ENCODE assay signal across 1 cellular context in the genomic region with DNA sequence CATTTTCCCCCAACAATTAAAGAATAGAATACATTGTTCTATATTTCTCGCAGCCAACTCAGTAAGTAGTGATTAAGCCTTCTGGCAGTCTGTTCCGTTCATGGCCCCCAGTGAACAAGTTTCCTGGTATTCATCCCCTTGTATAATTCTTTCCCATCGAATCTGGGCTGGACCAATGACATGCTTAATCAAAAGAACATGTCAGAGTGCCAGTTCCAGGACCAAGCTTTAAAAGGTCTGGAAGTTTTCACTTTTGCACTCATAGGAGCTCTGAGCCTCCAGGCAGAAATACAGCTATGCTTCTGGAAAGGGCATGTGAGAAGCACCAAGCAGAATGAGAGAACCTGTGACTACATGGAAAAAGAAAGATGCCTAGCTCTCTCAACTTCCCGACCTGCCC.
TF ChIP-seq lines count a peak whose summit lies in the region.

No MANE protein-coding gene starts in this region.

TF ChIP-seq in SK-N-SH, 30 proteins besides CTCF, POLR2A, EP300 and RAD21 (continued from another document):
- TF ChIP-seq, protein P1, sequence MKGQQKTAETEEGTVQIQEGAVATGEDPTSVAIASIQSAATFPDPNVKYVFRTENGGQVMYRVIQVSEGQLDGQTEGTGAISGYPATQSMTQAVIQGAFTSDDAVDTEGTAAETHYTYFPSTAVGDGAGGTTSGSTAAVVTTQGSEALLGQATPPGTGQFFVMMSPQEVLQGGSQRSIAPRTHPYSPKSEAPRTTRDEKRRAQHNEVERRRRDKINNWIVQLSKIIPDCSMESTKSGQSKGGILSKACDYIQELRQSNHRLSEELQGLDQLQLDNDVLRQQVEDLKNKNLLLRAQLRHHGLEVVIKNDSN (IDR thresholded peaks at IDR 0.05; ENCODE audit: borderline replicate concordance, low read depth) = no peak
- TF ChIP-seq POLR2AphosphoS5 (IDR thresholded peaks at IDR 0.05; ENCODE audit: low read depth, low read length) (peak; percentile 95), TCF12 (IDR thresholded peaks at IDR 0.05) (peak; percentile 99), MEF2A (IDR thresholded peaks at IDR 0.05; ENCODE audit: borderline replicate concordance, low read depth) (no peak), SMC3 (IDR thresholded peaks at IDR 0.05; ENCODE audit: low read depth, low read length) (no peak), NRF1 (IDR thresholded peaks at IDR 0.05; ENCODE audit: low read depth, low read length) (no peak), TAF1 (IDR thresholded peaks at IDR 0.05; ENCODE audit: borderline replicate concordance, low read depth, low read length) (peak; percentile 74), JUND (IDR thresholded peaks at IDR 0.05) (peak; percentile 92), EZH2phosphoT487 (IDR thresholded peaks at IDR 0.05; ENCODE audit: borderline replicate concordance, low read depth) (no peak), YY1 (IDR thresholded peaks at IDR 0.05; ENCODE audit: low read depth) (0 out of 2 replicates have a peak, but pooled peaks have one; percentile 25), FOXJ3 (CRISPR knock-in tag; IDR thresholded peaks at IDR 0.05) (no peak), RCOR1 (IDR thresholded peaks at IDR 0.05; ENCODE audit: low read length) (peak; percentile 74), TEAD4 (IDR thresholded peaks at IDR 0.05; ENCODE audit: borderline replicate concordance, insufficient read depth) (peak; percentile 82), ELF1 (IDR thresholded peaks at IDR 0.05) (peak; percentile 35; the same call in 1 of the 2 replicates), FOXM1 (IDR thresholded peaks at IDR 0.05; ENCODE audit: low read depth) (peak; percentile 76; the same call in 1 of the 2 replicates), NFIC (IDR thresholded peaks at IDR 0.05; ENCODE audit: borderline replicate concordance) (peak; percentile 89)
- TF ChIP-seq, protein P2, sequence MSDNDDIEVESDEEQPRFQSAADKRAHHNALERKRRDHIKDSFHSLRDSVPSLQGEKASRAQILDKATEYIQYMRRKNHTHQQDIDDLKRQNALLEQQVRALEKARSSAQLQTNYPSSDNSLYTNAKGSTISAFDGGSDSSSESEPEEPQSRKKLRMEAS (IDR thresholded peaks at IDR 0.05; ENCODE audit: low read depth) = peak; percentile 84
- TF ChIP-seq, protein P3, sequence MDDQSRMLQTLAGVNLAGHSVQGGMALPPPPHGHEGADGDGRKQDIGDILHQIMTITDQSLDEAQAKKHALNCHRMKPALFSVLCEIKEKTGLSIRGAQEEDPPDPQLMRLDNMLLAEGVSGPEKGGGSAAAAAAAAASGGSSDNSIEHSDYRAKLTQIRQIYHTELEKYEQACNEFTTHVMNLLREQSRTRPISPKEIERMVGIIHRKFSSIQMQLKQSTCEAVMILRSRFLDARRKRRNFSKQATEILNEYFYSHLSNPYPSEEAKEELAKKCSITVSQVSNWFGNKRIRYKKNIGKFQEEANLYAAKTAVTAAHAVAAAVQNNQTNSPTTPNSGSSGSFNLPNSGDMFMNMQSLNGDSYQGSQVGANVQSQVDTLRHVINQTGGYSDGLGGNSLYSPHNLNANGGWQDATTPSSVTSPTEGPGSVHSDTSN (IDR thresholded peaks at IDR 0.05) = peak; percentile 92
- TF ChIP-seq, protein P4, sequence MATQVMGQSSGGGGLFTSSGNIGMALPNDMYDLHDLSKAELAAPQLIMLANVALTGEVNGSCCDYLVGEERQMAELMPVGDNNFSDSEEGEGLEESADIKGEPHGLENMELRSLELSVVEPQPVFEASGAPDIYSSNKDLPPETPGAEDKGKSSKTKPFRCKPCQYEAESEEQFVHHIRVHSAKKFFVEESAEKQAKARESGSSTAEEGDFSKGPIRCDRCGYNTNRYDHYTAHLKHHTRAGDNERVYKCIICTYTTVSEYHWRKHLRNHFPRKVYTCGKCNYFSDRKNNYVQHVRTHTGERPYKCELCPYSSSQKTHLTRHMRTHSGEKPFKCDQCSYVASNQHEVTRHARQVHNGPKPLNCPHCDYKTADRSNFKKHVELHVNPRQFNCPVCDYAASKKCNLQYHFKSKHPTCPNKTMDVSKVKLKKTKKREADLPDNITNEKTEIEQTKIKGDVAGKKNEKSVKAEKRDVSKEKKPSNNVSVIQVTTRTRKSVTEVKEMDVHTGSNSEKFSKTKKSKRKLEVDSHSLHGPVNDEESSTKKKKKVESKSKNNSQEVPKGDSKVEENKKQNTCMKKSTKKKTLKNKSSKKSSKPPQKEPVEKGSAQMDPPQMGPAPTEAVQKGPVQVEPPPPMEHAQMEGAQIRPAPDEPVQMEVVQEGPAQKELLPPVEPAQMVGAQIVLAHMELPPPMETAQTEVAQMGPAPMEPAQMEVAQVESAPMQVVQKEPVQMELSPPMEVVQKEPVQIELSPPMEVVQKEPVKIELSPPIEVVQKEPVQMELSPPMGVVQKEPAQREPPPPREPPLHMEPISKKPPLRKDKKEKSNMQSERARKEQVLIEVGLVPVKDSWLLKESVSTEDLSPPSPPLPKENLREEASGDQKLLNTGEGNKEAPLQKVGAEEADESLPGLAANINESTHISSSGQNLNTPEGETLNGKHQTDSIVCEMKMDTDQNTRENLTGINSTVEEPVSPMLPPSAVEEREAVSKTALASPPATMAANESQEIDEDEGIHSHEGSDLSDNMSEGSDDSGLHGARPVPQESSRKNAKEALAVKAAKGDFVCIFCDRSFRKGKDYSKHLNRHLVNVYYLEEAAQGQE (IDR thresholded peaks at IDR 0.05; ENCODE audit: low read depth, low read length) = no peak
- TF ChIP-seq, protein P5, sequence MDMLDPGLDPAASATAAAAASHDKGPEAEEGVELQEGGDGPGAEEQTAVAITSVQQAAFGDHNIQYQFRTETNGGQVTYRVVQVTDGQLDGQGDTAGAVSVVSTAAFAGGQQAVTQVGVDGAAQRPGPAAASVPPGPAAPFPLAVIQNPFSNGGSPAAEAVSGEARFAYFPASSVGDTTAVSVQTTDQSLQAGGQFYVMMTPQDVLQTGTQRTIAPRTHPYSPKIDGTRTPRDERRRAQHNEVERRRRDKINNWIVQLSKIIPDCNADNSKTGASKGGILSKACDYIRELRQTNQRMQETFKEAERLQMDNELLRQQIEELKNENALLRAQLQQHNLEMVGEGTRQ (IDR thresholded peaks at IDR 0.05; ENCODE audit: borderline replicate concordance, low read depth, low read length) = no peak
- TF ChIP-seq, protein P6, sequence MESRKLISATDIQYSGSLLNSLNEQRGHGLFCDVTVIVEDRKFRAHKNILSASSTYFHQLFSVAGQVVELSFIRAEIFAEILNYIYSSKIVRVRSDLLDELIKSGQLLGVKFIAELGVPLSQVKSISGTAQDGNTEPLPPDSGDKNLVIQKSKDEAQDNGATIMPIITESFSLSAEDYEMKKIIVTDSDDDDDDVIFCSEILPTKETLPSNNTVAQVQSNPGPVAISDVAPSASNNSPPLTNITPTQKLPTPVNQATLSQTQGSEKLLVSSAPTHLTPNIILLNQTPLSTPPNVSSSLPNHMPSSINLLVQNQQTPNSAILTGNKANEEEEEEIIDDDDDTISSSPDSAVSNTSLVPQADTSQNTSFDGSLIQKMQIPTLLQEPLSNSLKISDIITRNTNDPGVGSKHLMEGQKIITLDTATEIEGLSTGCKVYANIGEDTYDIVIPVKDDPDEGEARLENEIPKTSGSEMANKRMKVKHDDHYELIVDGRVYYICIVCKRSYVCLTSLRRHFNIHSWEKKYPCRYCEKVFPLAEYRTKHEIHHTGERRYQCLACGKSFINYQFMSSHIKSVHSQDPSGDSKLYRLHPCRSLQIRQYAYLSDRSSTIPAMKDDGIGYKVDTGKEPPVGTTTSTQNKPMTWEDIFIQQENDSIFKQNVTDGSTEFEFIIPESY (IDR thresholded peaks at IDR 0.05; ENCODE audit: borderline replicate concordance, low read depth) = peak; percentile 51; the same call in 1 of the 2 replicates
- TF ChIP-seq, protein P7, sequence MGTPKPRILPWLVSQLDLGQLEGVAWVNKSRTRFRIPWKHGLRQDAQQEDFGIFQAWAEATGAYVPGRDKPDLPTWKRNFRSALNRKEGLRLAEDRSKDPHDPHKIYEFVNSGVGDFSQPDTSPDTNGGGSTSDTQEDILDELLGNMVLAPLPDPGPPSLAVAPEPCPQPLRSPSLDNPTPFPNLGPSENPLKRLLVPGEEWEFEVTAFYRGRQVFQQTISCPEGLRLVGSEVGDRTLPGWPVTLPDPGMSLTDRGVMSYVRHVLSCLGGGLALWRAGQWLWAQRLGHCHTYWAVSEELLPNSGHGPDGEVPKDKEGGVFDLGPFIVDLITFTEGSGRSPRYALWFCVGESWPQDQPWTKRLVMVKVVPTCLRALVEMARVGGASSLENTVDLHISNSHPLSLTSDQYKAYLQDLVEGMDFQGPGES (IDR thresholded peaks at IDR 0.05; ENCODE audit: low read depth, low read length) = no peak
